ENCODE assay signal across 8 cellular contexts in genomic region chr13:27374650-27375049, GRCh38. TPM values are rescaled to one million over a fixed set of nuclear protein-coding genes. Genes with fewer than 3 reads are reported as not detected.
DNase-seq lines count a peak whose midpoint lies in the region; ATAC-seq lines count a peak whose summit lies in the region.

No MANE protein-coding gene starts in this region.

- ATAC-seq in HG02642 (IDR thresholded peaks at IDR 0.05; ENCODE audit: poor library complexity, unreplicated experiment), result peak; percentile 79
- ATAC-seq in GM19328 (IDR thresholded peaks at IDR 0.05; ENCODE audit: unreplicated experiment), result no peak

- DNase-seq in EH (ENCODE audit: low read depth), result peak; percentile 85
- peak; percentile 46 for DNase-seq in NCI-H226
- peak; percentile 26 for DNase-seq in activated CD4-positive, CD25-positive, alpha-beta regulatory T cell treated with anti-CD3 and anti-CD28 coated beads, Interleukin-2, amount 50 U/mL, for 16 hours (ENCODE audit: low read depth, low spot score)
- peak; percentile 67 for DNase-seq in cerebellum (ENCODE audit: low spot score)
- peak; percentile 82 for DNase-seq in kidney tubule cell (ENCODE audit: low spot score)
- peak; percentile 62 for DNase-seq in stimulated activated CD4-positive, alpha-beta T cell treated with anti-CD3 and anti-CD28 coated beads, Interleukin-4, amount 100 ng/mL, for 24 hours

RNA-seq across cellular contexts. Expression of gene GTF3A, which starts 49.8 kb away (rescaled TPM):
- 52.4 TPM for total RNA-seq in cerebellum

Comparison
In these comparisons a context has a peak if more than half of its experiments do, and no peak if none do; other contexts are left out.
1. DNase-seq: peak in every context shown above with its lines; median percentile 85 in EH; 82 in kidney tubule cell; 67 in cerebellum; 62 in stimulated activated CD4-positive, alpha-beta T cell treated with anti-CD3 and anti-CD28 coated beads, Interleukin-4, amount 100 ng/mL, for 24 hours; 46 in NCI-H226; 26 in activated CD4-positive, CD25-positive, alpha-beta regulatory T cell treated with anti-CD3 and anti-CD28 coated beads, Interleukin-2, amount 50 U/mL, for 16 hours.